In the genomic region with DNA sequence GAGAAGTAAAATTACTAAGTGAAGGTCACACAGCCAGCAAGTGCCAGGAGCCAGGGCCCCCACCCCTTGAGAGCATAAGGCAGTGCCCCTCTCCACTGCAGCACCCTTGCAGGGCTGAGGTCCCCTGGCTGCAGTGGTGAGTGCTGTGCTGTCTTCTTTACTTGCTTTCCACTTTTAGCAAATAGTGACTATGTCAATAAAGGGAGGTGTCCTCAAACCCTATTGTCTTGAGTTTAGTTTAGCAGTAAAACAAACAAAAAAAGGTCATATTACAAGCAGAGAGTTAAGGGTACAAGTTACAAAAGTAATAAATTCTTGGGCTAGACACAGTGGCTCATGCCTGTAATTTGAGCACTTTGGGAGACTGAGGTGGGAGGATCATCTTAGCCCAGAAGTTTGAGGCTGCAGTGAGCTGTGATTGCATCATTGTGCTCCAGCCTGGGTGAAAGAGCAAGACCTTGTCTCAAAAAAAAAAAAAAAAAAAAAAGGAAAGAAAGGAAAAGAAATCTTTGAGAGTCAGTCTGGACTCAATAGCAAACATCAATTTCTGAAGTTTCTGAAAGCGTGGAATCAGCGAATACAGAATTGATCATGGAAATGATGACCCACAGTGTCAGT, we compare ENCODE assay signal across 22 cellular contexts. TPM values are rescaled to one million over a fixed set of nuclear protein-coding genes. Genes with fewer than 3 reads are reported as not detected.
DNase-seq lines count a peak whose midpoint lies in the region; TF ChIP-seq lines count a peak whose summit lies in the region.
"Had no signal": no experiment of that assay in that cellular context is flagged by ENCODE, and none has a peak within 500 bp of the region (broad histone marks: within the 10 kb centered on the region; RNA-seq: fewer than 3 reads in every experiment).

No MANE protein-coding gene starts in this region.

- peaks cover 4% of the 10 kb centered on the region for H3K27me3 Mint-ChIP-seq in nephron progenitor cell (ENCODE audit: low read depth, poor library complexity)
- H3K27me3 Mint-ChIP-seq: type B pancreatic cell had no signal

- H3K36me3 Mint-ChIP-seq in nephron progenitor cell (ENCODE audit: low read depth) = peaks cover 5% of the 10 kb centered on the region
- H3K36me3 Mint-ChIP-seq: type B pancreatic cell had no signal

- peaks cover 16% of the 10 kb centered on the region for H3K4me1 Mint-ChIP-seq in nephron progenitor cell
- H3K4me1 Mint-ChIP-seq: B cell; stimulated activated naive CD8-positive, alpha-beta T cell treated with anti-CD3 and anti-CD28 coated beads, Interleukin-15, amount 100 ng/mL, for 72 hours had no signal

- in situ Hi-C loops in G401 (cut with HindIII; ENCODE audit: low sequenced_read_pairs) = no loop called here

- no peak for TF ChIP-seq CTCF in nephron progenitor cell (IDR thresholded peaks at IDR 0.05)

- peaks cover 34% of the 10 kb centered on the region for H3K9me3 Mint-ChIP-seq in nephron progenitor cell

- no peak overlapping the region for H3K4me3 Mint-ChIP-seq in nephron progenitor cell
- H3K4me3 Mint-ChIP-seq: B cell; dendritic cell treated with granulocyte-macrophage colony-stimulating factor and Interleukin-4, amounts not matched to agents 40 ng/mL and 50 ng/mL, for 4 days; stimulated activated naive CD8-positive, alpha-beta T cell treated with anti-CD3 and anti-CD28 coated beads, Interleukin-15, amount 100 ng/mL, for 72 hours; type B pancreatic cell had no signal

- DNase-seq in NCI-H146 treated with DMSO at 0.1 percent for 48 hours (lab: John Stamatoyannopoulos, UW; ENCODE audit: unreplicated experiment) (peak; percentile 2), NCI-H146 (lab: John Stamatoyannopoulos, UW) (no peak), HuH-7.5 (ENCODE audit: low spot score) (peak; percentile 31), amniotic epithelial cell (ENCODE audit: low read depth) (peak; percentile 6), nephron progenitor cell (no peak), NCI-H82 (lab: John Stamatoyannopoulos, UW) (no peak), G401 (ENCODE audit: low spot score) (no peak), HT-29 (ENCODE audit: low spot score) (no peak)
- DNase-seq: activated gamma-delta T cell; activated T-cell treated with anti-CD3 and anti-CD28 coated beads for 4 hours; Calu3; GDM1; hippocampal formation; NCI-H1417; NCI-H526; nucleus accumbens; SHP77; stimulated activated CD4-positive, alpha-beta T cell treated with anti-CD3 and anti-CD28 coated beads, Interleukin-4, amount 100 ng/mL, for 4 hours; stimulated activated naive CD8-positive, alpha-beta T cell treated with anti-CD3 and anti-CD28 coated beads, Interleukin-15, amount 100 ng/mL, for 72 hours had no signal

- H3K27ac Mint-ChIP-seq in nephron progenitor cell = peak overlapping the region; percentile 42
- H3K27ac Mint-ChIP-seq: B cell; dendritic cell treated with granulocyte-macrophage colony-stimulating factor and Interleukin-4, amounts not matched to agents 40 ng/mL and 50 ng/mL, for 4 days; stimulated activated naive CD8-positive, alpha-beta T cell treated with anti-CD3 and anti-CD28 coated beads, Interleukin-15, amount 100 ng/mL, for 72 hours; type B pancreatic cell had no signal

RNA-seq across cellular contexts. Expression of gene KIF5B, which starts 39.0 kb away (rescaled TPM):
- total RNA-seq in G401 (2014; rRNA removed; shearing (Covaris generic)) = 36.0 and 64.2 TPM in 2 replicates
- 51.0 TPM in 2 replicates for total RNA-seq in HT-29 (2014; rRNA removed; shearing (Covaris generic))

Comparison
In these comparisons a context has a peak if more than half of its experiments do, and no peak if none do; other contexts are left out.
1. DNase-seq: peak in NCI-H146 treated with DMSO at 0.1 percent for 48 hours (single experiment), HuH-7.5 (single experiment) and amniotic epithelial cell (single experiment); none in NCI-H146 (single experiment), nephron progenitor cell (single experiment), NCI-H82 (single experiment), G401 (single experiment) and HT-29 (single experiment).